ENCODE assay signal across 16 cellular contexts in the genomic region with DNA sequence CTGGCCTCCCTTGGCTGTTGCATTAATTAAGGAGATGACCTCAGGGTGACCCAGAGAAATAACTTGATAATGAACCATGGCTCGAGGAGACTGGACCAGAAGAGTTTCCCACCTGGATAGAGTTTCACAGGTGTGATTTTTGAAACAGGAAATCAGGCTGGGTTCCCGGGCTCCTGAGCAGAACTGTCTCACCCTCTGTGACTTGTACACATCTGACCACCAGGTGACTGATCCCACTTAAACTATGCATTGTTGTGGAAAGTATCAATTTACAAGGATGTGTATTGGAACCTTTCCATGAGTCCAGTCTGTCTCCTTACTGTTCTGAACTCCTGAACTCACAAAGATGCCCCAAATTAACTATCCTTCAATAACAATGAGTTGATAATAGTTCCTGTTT.
DNase-seq lines count a peak whose midpoint lies in the region; ATAC-seq and TF ChIP-seq lines count a peak whose summit lies in the region.
"Had no signal": no experiment of that assay in that cellular context is flagged by ENCODE, and none has a peak within 500 bp of the region (broad histone marks: within the 10 kb centered on the region; RNA-seq: fewer than 3 reads in every experiment).

No MANE protein-coding gene starts in this region.

- H3K4me3 Mint-ChIP-seq in GM23338 (no peak overlapping the region), endodermal cell (no peak overlapping the region), nephron (no peak overlapping the region)
- H3K4me3 Mint-ChIP-seq: brain; IgD-negative memory B cell; stimulated activated naive B cell treated with anti-CD40 and anti-IgM and Interleukin-4, amounts not matched to agents 10 μg/mL and 1 μg/mL and 100 μg/mL, for 72 hours had no signal

- peaks cover 2% of the 10 kb centered on the region for H3K27me3 Mint-ChIP-seq in GM23338 (ENCODE audit: insufficient read depth, low read depth, poor library complexity)
- no peaks in the 10 kb centered on the region for H3K27me3 Mint-ChIP-seq in endodermal cell (ENCODE audit: insufficient read depth)
- no peaks in the 10 kb centered on the region for H3K27me3 Mint-ChIP-seq in nephron (ENCODE audit: low read depth)
- H3K27me3 Mint-ChIP-seq: brain had no signal

- H3K27ac ChIP-seq in GM23338 (ENCODE audit: low read depth), result no peak overlapping the region
- no peak overlapping the region for H3K27ac ChIP-seq in endodermal cell (ENCODE audit: low read depth, low read length)

- H3K36me3 Mint-ChIP-seq in GM23338 (ENCODE audit: low read depth) (peaks cover 44% of the 10 kb centered on the region), endodermal cell (ENCODE audit: low read depth) (peaks cover 2% of the 10 kb centered on the region), nephron (ENCODE audit: low read depth) (peaks cover 8% of the 10 kb centered on the region)
- H3K36me3 Mint-ChIP-seq: brain; IgD-negative memory B cell; stimulated activated naive B cell treated with anti-CD40 and anti-IgM and Interleukin-4, amounts not matched to agents 10 μg/mL and 1 μg/mL and 100 μg/mL, for 72 hours had no signal

- TF ChIP-seq CTCF in GM23338 (conservative IDR thresholded peaks at IDR 0.05; ENCODE audit: low read depth in 2 of 2) (no peak), endodermal cell (conservative IDR thresholded peaks at IDR 0.05) (no peak), nephron (IDR thresholded peaks at IDR 0.05; ENCODE audit: unreplicated experiment in 3 of 3) (no peak)

- H3K9me2 ChIP-seq in GM23338 (ENCODE audit: insufficient read depth), result no peaks in the 10 kb centered on the region

- H3K36me3 ChIP-seq in GM23338 (ENCODE audit: insufficient read depth), result 0 out of 2 replicates have a peak, but pooled peaks cover 4% of the 10 kb centered on the region
- no peaks in the 10 kb centered on the region for H3K36me3 ChIP-seq in endodermal cell (ENCODE audit: control insufficient read depth, insufficient read depth, low read length)
- H3K36me3 ChIP-seq: BLaER1 treated with 17β-estradiol and CSF1 and Interleukin-3, amounts not matched to agents 10 nM and 100 nM had no signal

- H4K20me1 ChIP-seq in GM23338 (replicated peaks; ENCODE audit: insufficient read depth), result no peaks in the 10 kb centered on the region
- H4K20me1 ChIP-seq: BLaER1 treated with 17β-estradiol and CSF1 and Interleukin-3, amounts not matched to agents 10 nM and 100 nM had no signal

- no peaks in the 10 kb centered on the region for H3K27me3 ChIP-seq in GM23338 (ENCODE audit: insufficient read depth)
- H3K27me3 ChIP-seq in endodermal cell (ENCODE audit: control insufficient read depth, insufficient read depth, low read length, poor library complexity, severe bottlenecking), result no peaks in the 10 kb centered on the region
- H3K27me3 ChIP-seq: BLaER1 treated with 17β-estradiol and CSF1 and Interleukin-3, amounts not matched to agents 10 nM and 100 nM had no signal

- ATAC-seq in GM23338, result no peak

- H3K27ac Mint-ChIP-seq in GM23338, result no peak overlapping the region
- no peak overlapping the region for H3K27ac Mint-ChIP-seq in endodermal cell
- H3K27ac Mint-ChIP-seq in nephron, result peak overlapping the region; percentile 76 to 89 (median 81)
- H3K27ac Mint-ChIP-seq: stimulated activated naive B cell treated with anti-CD40 and anti-IgM and Interleukin-4, amounts not matched to agents 10 μg/mL and 1 μg/mL and 100 μg/mL, for 72 hours had no signal

- no peak overlapping the region for H2AFZ ChIP-seq in GM23338

- peaks cover 10% of the 10 kb centered on the region for H3K9me3 ChIP-seq in endodermal cell (ENCODE audit: control insufficient read depth, low read length)

- peak; percentile 35 for DNase-seq in GM23338 (ENCODE audit: low spot score)
- DNase-seq in NCI-H69 (lab: John Stamatoyannopoulos, UW), result peak; percentile 49
- peak; percentile 56 for DNase-seq in endodermal cell
- no peak for DNase-seq in mucosa of gallbladder (ENCODE audit: low spot score)
- DNase-seq in NCI-H226, result no peak
- no peak for DNase-seq in Kasumi-1 (lab: John Stamatoyannopoulos, UW)
- DNase-seq in NOMO-1 (lab: John Stamatoyannopoulos, UW; ENCODE audit: unreplicated experiment in 2 of 2), result no peak
- DNase-seq: activated gamma-delta T cell treated with Interleukin-2 at 50 U/mL for 16 hours; effector memory CD4-positive, alpha-beta T cell; left ventricle myocardium superior; stimulated activated CD4-positive, alpha-beta T cell treated with anti-CD3 and anti-CD28 coated beads, Interleukin-4, amount 100 ng/mL, for 4 hours; stimulated activated naive B cell treated with anti-CD40 and anti-IgM and Interleukin-4, amounts not matched to agents 10 μg/mL and 1 μg/mL and 100 μg/mL, for 72 hours had no signal

- H3F3A ChIP-seq in GM23338 (replicated peaks; ENCODE audit: low read depth), result no peaks in the 10 kb centered on the region

- H3K9ac ChIP-seq in endodermal cell (ENCODE audit: extremely low read depth, low read length, poor library complexity, severe bottlenecking), result no peak overlapping the region
- H3K9ac ChIP-seq: BLaER1 treated with 17β-estradiol and CSF1 and Interleukin-3, amounts not matched to agents 10 nM and 100 nM had no signal

- WGBS in endodermal cell (ENCODE audit: insufficient coverage in 1 of 2, insufficient read length in 1 of 2), 2 experiments, result 75 to 85% methylated on average over 1 to 2 of the region's 2 CpGs

- H3K9me3 Mint-ChIP-seq in GM23338, result peaks cover 48% of the 10 kb centered on the region
- H3K9me3 Mint-ChIP-seq in endodermal cell, result peaks cover 47% of the 10 kb centered on the region
- H3K9me3 Mint-ChIP-seq in nephron, result peaks cover 3% of the 10 kb centered on the region
- H3K9me3 Mint-ChIP-seq: IgD-negative memory B cell had no signal

- H3K4me3 ChIP-seq in GM23338 (no peak overlapping the region), endodermal cell (ENCODE audit: low read length) (no peak overlapping the region)
- H3K4me3 ChIP-seq: BLaER1 treated with 17β-estradiol and CSF1 and Interleukin-3, amounts not matched to agents 10 nM and 100 nM had no signal

- no peaks in the 10 kb centered on the region for H3K79me2 ChIP-seq in GM23338 (replicated peaks; ENCODE audit: insufficient read depth)

- H3K4me1 Mint-ChIP-seq in GM23338, result peaks cover 3% of the 10 kb centered on the region
- peaks cover 2% of the 10 kb centered on the region for H3K4me1 Mint-ChIP-seq in endodermal cell
- peaks cover 46% of the 10 kb centered on the region for H3K4me1 Mint-ChIP-seq in nephron

- no peak overlapping the region for H3K4me2 ChIP-seq in GM23338

- no peaks in the 10 kb centered on the region for H3K4me1 ChIP-seq in GM23338 (ENCODE audit: insufficient read depth)
- H3K4me1 ChIP-seq in endodermal cell (ENCODE audit: control insufficient read depth, insufficient read depth, low read length), result no peaks in the 10 kb centered on the region

TF ChIP-seq in GM23338, 12 proteins besides CTCF, POLR2A, EP300 and RAD21 (continues in another document):
- TF ChIP-seq ZNF114 (CRISPR knock-in tag; IDR thresholded peaks at IDR 0.05) (no peak), CREB1 (CRISPR knock-in tag; IDR thresholded peaks at IDR 0.05; ENCODE audit: low read depth) (no peak), JUNB (IDR thresholded peaks at IDR 0.05; ENCODE audit: unreplicated experiment) (no peak), NANOG (IDR thresholded peaks at IDR 0.05; ENCODE audit: borderline replicate concordance) (no peak)
- TF ChIP-seq, protein P1, sequence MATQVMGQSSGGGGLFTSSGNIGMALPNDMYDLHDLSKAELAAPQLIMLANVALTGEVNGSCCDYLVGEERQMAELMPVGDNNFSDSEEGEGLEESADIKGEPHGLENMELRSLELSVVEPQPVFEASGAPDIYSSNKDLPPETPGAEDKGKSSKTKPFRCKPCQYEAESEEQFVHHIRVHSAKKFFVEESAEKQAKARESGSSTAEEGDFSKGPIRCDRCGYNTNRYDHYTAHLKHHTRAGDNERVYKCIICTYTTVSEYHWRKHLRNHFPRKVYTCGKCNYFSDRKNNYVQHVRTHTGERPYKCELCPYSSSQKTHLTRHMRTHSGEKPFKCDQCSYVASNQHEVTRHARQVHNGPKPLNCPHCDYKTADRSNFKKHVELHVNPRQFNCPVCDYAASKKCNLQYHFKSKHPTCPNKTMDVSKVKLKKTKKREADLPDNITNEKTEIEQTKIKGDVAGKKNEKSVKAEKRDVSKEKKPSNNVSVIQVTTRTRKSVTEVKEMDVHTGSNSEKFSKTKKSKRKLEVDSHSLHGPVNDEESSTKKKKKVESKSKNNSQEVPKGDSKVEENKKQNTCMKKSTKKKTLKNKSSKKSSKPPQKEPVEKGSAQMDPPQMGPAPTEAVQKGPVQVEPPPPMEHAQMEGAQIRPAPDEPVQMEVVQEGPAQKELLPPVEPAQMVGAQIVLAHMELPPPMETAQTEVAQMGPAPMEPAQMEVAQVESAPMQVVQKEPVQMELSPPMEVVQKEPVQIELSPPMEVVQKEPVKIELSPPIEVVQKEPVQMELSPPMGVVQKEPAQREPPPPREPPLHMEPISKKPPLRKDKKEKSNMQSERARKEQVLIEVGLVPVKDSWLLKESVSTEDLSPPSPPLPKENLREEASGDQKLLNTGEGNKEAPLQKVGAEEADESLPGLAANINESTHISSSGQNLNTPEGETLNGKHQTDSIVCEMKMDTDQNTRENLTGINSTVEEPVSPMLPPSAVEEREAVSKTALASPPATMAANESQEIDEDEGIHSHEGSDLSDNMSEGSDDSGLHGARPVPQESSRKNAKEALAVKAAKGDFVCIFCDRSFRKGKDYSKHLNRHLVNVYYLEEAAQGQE (IDR thresholded peaks at IDR 0.05; ENCODE audit: unreplicated experiment), result no peak

Comparison
In these comparisons a context has a peak if more than half of its experiments do, and no peak if none do; other contexts are left out.
1. DNase-seq: peak in GM23338 (single experiment), NCI-H69 (single experiment) and endodermal cell (single experiment); none in mucosa of gallbladder (single experiment), NCI-H226 (single experiment), Kasumi-1 (0 of 2) and NOMO-1 (0 of 2).
2. H3K27ac Mint-ChIP-seq: peak in nephron (3 of 3); none in GM23338 (single experiment) and endodermal cell (single experiment).